Comparison of ENCODE assay signal across 17 cellular contexts in genomic region chr4:128837679-128838078, GRCh38. TPM values are rescaled to one million over a fixed set of nuclear protein-coding genes. Genes with fewer than 3 reads are reported as not detected.
DNase-seq lines count a peak whose midpoint lies in the region; ATAC-seq and TF ChIP-seq lines count a peak whose summit lies in the region.
"Had no signal": no experiment of that assay in that cellular context is flagged by ENCODE, and none has a peak within 500 bp of the region (broad histone marks: within the 10 kb centered on the region; RNA-seq: fewer than 3 reads in every experiment).

No MANE protein-coding gene starts in this region.

- H3K4me3 Mint-ChIP-seq in activated naive CD8-positive, alpha-beta T cell: no peak overlapping the region
- H3K4me3 Mint-ChIP-seq in activated naive CD8-positive, alpha-beta T cell treated with anti-CD3 and anti-CD28 coated beads for 36 hours: no peak overlapping the region
- no peak overlapping the region for H3K4me3 Mint-ChIP-seq in activated naive CD8-positive, alpha-beta T cell treated with anti-CD3 and anti-CD28 coated beads, Interleukin-2, amount 50 U/mL, for 24 hours
- H3K4me3 Mint-ChIP-seq in stimulated activated effector memory CD8-positive, alpha-beta T cell treated with anti-CD3 and anti-CD28 coated beads, Interleukin-12 subunit alpha, Interleukin-12 subunit beta, amount 100 ng/mL, for 72 hours: no peak overlapping the region

- no peak overlapping the region for H3K4me3 ChIP-seq in coronary artery
- H3K4me3 ChIP-seq: sigmoid colon had no signal

- no peaks in the 10 kb centered on the region for H3K36me3 Mint-ChIP-seq in activated naive CD8-positive, alpha-beta T cell
- H3K36me3 Mint-ChIP-seq in activated naive CD8-positive, alpha-beta T cell treated with anti-CD3 and anti-CD28 coated beads for 36 hours: peaks cover 7% of the 10 kb centered on the region
- peaks cover 18% of the 10 kb centered on the region for H3K36me3 Mint-ChIP-seq in activated naive CD8-positive, alpha-beta T cell treated with anti-CD3 and anti-CD28 coated beads, Interleukin-2, amount 50 U/mL, for 24 hours (ENCODE audit: low read depth)
- H3K36me3 Mint-ChIP-seq in stimulated activated effector memory CD8-positive, alpha-beta T cell treated with anti-CD3 and anti-CD28 coated beads, Interleukin-12 subunit alpha, Interleukin-12 subunit beta, amount 100 ng/mL, for 72 hours: peaks cover 53% of the 10 kb centered on the region

- DNase-seq in activated naive CD8-positive, alpha-beta T cell treated with anti-CD3 and anti-CD28 coated beads for 36 hours: no peak
- DNase-seq in activated naive CD8-positive, alpha-beta T cell treated with anti-CD3 and anti-CD28 coated beads, Interleukin-2, amount 50 U/mL, for 24 hours: no peak
- no peak for DNase-seq in stimulated activated effector memory CD8-positive, alpha-beta T cell treated with anti-CD3 and anti-CD28 coated beads, Interleukin-12 subunit alpha, Interleukin-12 subunit beta, amount 100 ng/mL, for 72 hours (ENCODE audit: low spot score in 2 of 2)
- no peak for DNase-seq in coronary artery (ENCODE audit: low spot score)
- no peak for DNase-seq in stimulated activated CD4-positive, alpha-beta T cell treated with anti-CD3 and anti-CD28 coated beads, Interleukin-4, amount 100 ng/mL, for 1 hour
- DNase-seq: activated CD4-positive, alpha-beta T cell treated with anti-CD3 and anti-CD28 coated beads, Interleukin-2, amount 50 U/mL, for 48 hours; Caco-2; Karpas-422; midbrain; NCI-H1417 treated with DMSO at 0.1 percent for 48 hours; NK-92 treated with Interleukin-12 subunit alpha and Interleukin-12 subunit beta, amount 100 ng/mL, for 24 hours; nucleus accumbens; sigmoid colon; substantia nigra had no signal

- peak overlapping the region; percentile 17 for H3K27ac Mint-ChIP-seq in activated naive CD8-positive, alpha-beta T cell
- no peak overlapping the region for H3K27ac Mint-ChIP-seq in activated naive CD8-positive, alpha-beta T cell treated with anti-CD3 and anti-CD28 coated beads for 36 hours
- peak overlapping the region; percentile 32 for H3K27ac Mint-ChIP-seq in activated naive CD8-positive, alpha-beta T cell treated with anti-CD3 and anti-CD28 coated beads, Interleukin-2, amount 50 U/mL, for 24 hours
- H3K27ac Mint-ChIP-seq in stimulated activated effector memory CD8-positive, alpha-beta T cell treated with anti-CD3 and anti-CD28 coated beads, Interleukin-12 subunit alpha, Interleukin-12 subunit beta, amount 100 ng/mL, for 72 hours: peak overlapping the region; percentile 80

- peak; percentile 54 for ATAC-seq in GM21381 (IDR thresholded peaks at IDR 0.05; ENCODE audit: unreplicated experiment)
- no peak for ATAC-seq in activated naive CD8-positive, alpha-beta T cell treated with anti-CD3 and anti-CD28 coated beads, Interleukin-2, amount 50 U/mL, for 24 hours
- ATAC-seq in stimulated activated effector memory CD8-positive, alpha-beta T cell treated with anti-CD3 and anti-CD28 coated beads, Interleukin-12 subunit alpha, Interleukin-12 subunit beta, amount 100 ng/mL, for 72 hours: no peak
- ATAC-seq in HG03139 (IDR thresholded peaks at IDR 0.05; ENCODE audit: unreplicated experiment): no peak

- H3K27ac ChIP-seq in coronary artery: peak overlapping the region in 1 of 2 donors; percentile 1
- H3K27ac ChIP-seq: sigmoid colon had no signal

- H3K9me3 Mint-ChIP-seq in activated naive CD8-positive, alpha-beta T cell (ENCODE audit: low read depth): no peaks in the 10 kb centered on the region
- no peaks in the 10 kb centered on the region for H3K9me3 Mint-ChIP-seq in activated naive CD8-positive, alpha-beta T cell treated with anti-CD3 and anti-CD28 coated beads for 36 hours
- H3K9me3 Mint-ChIP-seq in activated naive CD8-positive, alpha-beta T cell treated with anti-CD3 and anti-CD28 coated beads, Interleukin-2, amount 50 U/mL, for 24 hours: no peaks in the 10 kb centered on the region
- H3K9me3 Mint-ChIP-seq in stimulated activated effector memory CD8-positive, alpha-beta T cell treated with anti-CD3 and anti-CD28 coated beads, Interleukin-12 subunit alpha, Interleukin-12 subunit beta, amount 100 ng/mL, for 72 hours: no peaks in the 10 kb centered on the region

- TF ChIP-seq CTCF in coronary artery (IDR thresholded peaks at IDR 0.05): no peak

- H3K27me3 Mint-ChIP-seq in activated naive CD8-positive, alpha-beta T cell: no peaks in the 10 kb centered on the region
- H3K27me3 Mint-ChIP-seq in activated naive CD8-positive, alpha-beta T cell treated with anti-CD3 and anti-CD28 coated beads for 36 hours: no peaks in the 10 kb centered on the region
- H3K27me3 Mint-ChIP-seq in activated naive CD8-positive, alpha-beta T cell treated with anti-CD3 and anti-CD28 coated beads, Interleukin-2, amount 50 U/mL, for 24 hours: no peaks in the 10 kb centered on the region

- H3K4me1 Mint-ChIP-seq in activated naive CD8-positive, alpha-beta T cell (ENCODE audit: low read depth): peaks cover 63% of the 10 kb centered on the region
- peaks cover 43% of the 10 kb centered on the region for H3K4me1 Mint-ChIP-seq in activated naive CD8-positive, alpha-beta T cell treated with anti-CD3 and anti-CD28 coated beads for 36 hours
- peaks cover 41% of the 10 kb centered on the region for H3K4me1 Mint-ChIP-seq in activated naive CD8-positive, alpha-beta T cell treated with anti-CD3 and anti-CD28 coated beads, Interleukin-2, amount 50 U/mL, for 24 hours
- H3K4me1 Mint-ChIP-seq in stimulated activated effector memory CD8-positive, alpha-beta T cell treated with anti-CD3 and anti-CD28 coated beads, Interleukin-12 subunit alpha, Interleukin-12 subunit beta, amount 100 ng/mL, for 72 hours: peaks cover 52% of the 10 kb centered on the region

RNA-seq across cellular contexts. Expression of gene JADE1, which starts 28.2 kb away (rescaled TPM):
- 10 to 100 TPM; 29.7 to 31.5 TPM for total RNA-seq in activated naive CD8-positive, alpha-beta T cell treated with anti-CD3 and anti-CD28 coated beads for 36 hours
